ENCODE assay signal across 30 cellular contexts in genomic region chr18:50105027-50105426, GRCh38.
"Had no signal": no experiment of that assay in that cellular context is flagged by ENCODE, and none has a peak within 500 bp of the region (broad histone marks: within the 10 kb centered on the region; RNA-seq: fewer than 3 reads in every experiment).

No MANE protein-coding gene starts in this region.

- ATAC-seq: activated CD4-positive, alpha-beta T cell treated with anti-CD3 and anti-CD28 coated beads for 36 hours; activated CD8-positive, alpha-beta memory T cell treated with anti-CD3 and anti-CD28 coated beads, Interleukin-2, amount 10 ng/mL, durations not matched to agents 7 days and 5 days; activated CD8-positive, alpha-beta T cell treated with anti-CD3 and anti-CD28 coated beads, Interleukin-2, amount 10 ng/mL, durations not matched to agents 7 days and 5 days; activated naive CD8-positive, alpha-beta T cell treated with anti-CD3 and anti-CD28 coated beads, Interleukin-2, amount 50 U/mL, for 24 hours had no signal

- H3K36me3 ChIP-seq: ascending aorta, cardiac muscle cell had no signal

- DNase-seq: activated B cell treated with CpG ODN at 0.5 μM for 24 hours; activated CD4-positive, alpha-beta memory T cell treated with anti-CD3 and anti-CD28 coated beads, Interleukin-2, amount 10 ng/mL, durations not matched to agents 7 days and 5 days; activated CD4-positive, alpha-beta T cell treated with anti-CD3 and anti-CD28 coated beads for 1 hour; activated CD4-positive, alpha-beta T cell treated with anti-CD3 and anti-CD28 coated beads for 36 hours; activated CD4-positive, alpha-beta T cell treated with anti-CD3 and anti-CD28 coated beads for 48 hours; activated CD4-positive, alpha-beta T cell treated with anti-CD3 and anti-CD28 coated beads, Interleukin-2, amount 10 ng/mL, durations not matched to agents 7 days and 5 days; activated CD4-positive, alpha-beta T cell treated with anti-CD3 and anti-CD28 coated beads, Interleukin-2, amount 50 U/mL, for 48 hours; activated CD8-positive, alpha-beta memory T cell treated with anti-CD3 and anti-CD28 coated beads for 24 hours; activated CD8-positive, alpha-beta memory T cell treated with anti-CD3 and anti-CD28 coated beads, Interleukin-2, amount 10 ng/mL, durations not matched to agents 7 days and 5 days; activated CD8-positive, alpha-beta memory T cell treated with anti-CD3 and anti-CD28 coated beads, Interleukin-2, amount 50 U/mL, for 48 hours; activated CD8-positive, alpha-beta T cell treated with anti-CD3 and anti-CD28 coated beads, Interleukin-2, amount 10 ng/mL, durations not matched to agents 7 days and 5 days; activated effector memory CD4-positive, alpha-beta T cell treated with Interleukin-2 at 50 U/mL for 16 hours; activated gamma-delta T cell; activated naive CD4-positive, alpha-beta T cell treated with anti-CD3 and anti-CD28 coated beads, Interleukin-2, amount 10 ng/mL, durations not matched to agents 7 days and 5 days; activated naive CD4-positive, alpha-beta T cell treated with Interleukin-2 at 50 U/mL for 16 hours; activated naive CD8-positive, alpha-beta T cell treated with anti-CD3 and anti-CD28 coated beads, Interleukin-2, amount 10 ng/mL, durations not matched to agents 7 days and 5 days; activated naive CD8-positive, alpha-beta T cell treated with anti-CD3 and anti-CD28 coated beads, Interleukin-2, amount 50 U/mL, for 24 hours; activated T-cell treated with anti-CD3 and anti-CD28 coated beads, Interleukin-2, amount 50 U/mL, for 24 hours; activated T-cell treated with anti-CD3 and anti-CD28 coated beads, Interleukin-2, amount 50 U/mL, for 48 hours; amygdala; anterior cingulate cortex; caudate nucleus; cerebellar nuclear complex; T-helper 2 cell; T-helper 9 cell had no signal

- H3K27me3 ChIP-seq: ascending aorta, cardiac muscle cell had no signal

- H3K27ac ChIP-seq: ascending aorta, cardiac muscle cell, VCaP had no signal

- H3K4me3 ChIP-seq: ascending aorta, cardiac muscle cell had no signal

- FAIRE-seq: bronchial epithelial cell, TTC549 had no signal

- H3K9me3 ChIP-seq: ascending aorta had no signal
